Comparison of ENCODE assay signal across 6 cellular contexts in the genomic region with DNA sequence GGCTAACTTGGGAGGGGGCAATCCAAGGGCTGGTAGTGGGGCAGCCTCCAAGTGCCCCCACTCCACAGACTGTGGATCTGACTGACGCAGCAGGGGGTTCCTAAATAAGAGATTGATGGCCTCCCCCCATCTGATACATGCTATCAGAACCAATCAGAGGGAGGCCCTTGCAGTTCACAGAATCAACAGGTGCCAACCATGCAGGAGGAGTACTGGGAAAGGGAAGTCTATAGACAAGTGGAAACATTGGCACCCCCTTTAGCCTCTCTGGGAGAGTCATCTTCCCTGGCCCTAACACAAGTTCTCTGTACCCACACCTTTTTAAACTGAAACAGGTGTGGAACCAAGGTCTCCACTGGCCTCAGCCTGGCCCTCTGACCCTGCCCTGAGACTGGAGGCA.
"Had no signal": no experiment of that assay in that cellular context is flagged by ENCODE, and none has a peak within 500 bp of the region (broad histone marks: within the 10 kb centered on the region; RNA-seq: fewer than 3 reads in every experiment).

No MANE protein-coding gene starts in this region.

- H3K4me1 ChIP-seq: HAP-1 had no signal

- H3K4me2 ChIP-seq: GM23338 had no signal

- H3K4me3 ChIP-seq: GM23338, HAP-1, K562 had no signal

- H3K36me3 ChIP-seq: HAP-1 had no signal

- H2AFZ ChIP-seq: GM23338 had no signal

- H3K4me3 Mint-ChIP-seq: GM23338 had no signal

- FAIRE-seq: HTR-8/SVneo, K562 had no signal

- DNase-seq: H7, IMR-90 had no signal

- H3K27ac Mint-ChIP-seq: GM23338 had no signal

- H3K9me3 ChIP-seq: HAP-1 had no signal
